Comparison of ENCODE assay signal across 8 cellular contexts in the genomic region with DNA sequence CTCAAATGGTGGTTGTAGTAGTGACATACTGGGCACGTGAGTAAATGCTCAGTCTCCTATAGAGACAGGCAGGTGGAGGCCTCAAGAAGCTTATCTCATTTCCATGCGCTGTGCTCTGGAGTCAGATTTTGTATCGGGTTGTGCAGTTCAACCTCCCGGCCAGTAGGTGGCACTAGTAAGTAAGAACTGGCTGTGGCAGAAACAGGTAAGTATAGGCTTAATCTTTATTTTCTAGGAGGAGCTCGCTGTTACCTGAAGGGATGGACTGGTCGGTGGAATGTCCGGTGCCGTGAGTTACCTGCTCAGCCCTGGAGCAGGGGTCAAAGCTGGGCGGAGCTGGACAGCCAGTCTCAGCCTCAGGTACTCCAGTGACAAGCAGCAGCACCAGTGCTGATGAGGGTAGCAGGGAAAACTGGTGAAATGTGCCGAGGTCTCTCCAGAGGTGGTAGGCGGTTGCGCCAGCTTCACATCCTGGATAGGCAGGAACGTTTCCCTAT.
A peak's percentile ranks its signal among the peaks of the same experiment; 100 is the strongest.
DNase-seq lines count a peak whose midpoint lies in the region; ATAC-seq, FAIRE-seq and TF ChIP-seq lines count a peak whose summit lies in the region.

No MANE protein-coding gene starts in this region.

- peak; percentile 88 to 91 for TF ChIP-seq CTCF in Caco-2 (IDR thresholded peaks at IDR 0.05; ENCODE audit: insufficient read depth in 1 of 2, low read depth in 1 of 2, low read length in 1 of 2, severe bottlenecking in 1 of 2, unreplicated experiment in 1 of 2)
- TF ChIP-seq CTCF in left ventricle myocardium inferior (IDR thresholded peaks at IDR 0.05; ENCODE audit: borderline replicate concordance): peak; percentile 84

- no peak overlapping the region for H2BK12ac ChIP-seq in mesenchymal stem cell (ENCODE audit: low read length in 2 of 2)

- H3K9ac ChIP-seq in mesenchymal stem cell (ENCODE audit: low read length): no peak overlapping the region

- DNase-seq in Caco-2: peak; percentile 88 to 90
- peak; percentile 1 for DNase-seq in NOMO-1 treated with dmso at 0.1 percent for 144 hours (lab: John Stamatoyannopoulos, UW; ENCODE audit: unreplicated experiment)
- DNase-seq in activated naive CD4-positive, alpha-beta T cell treated with Interleukin-2 at 50 U/mL for 16 hours: peak; percentile 33
- DNase-seq in left ventricle myocardium inferior: peak; percentile 18
- DNase-seq in small intestine: peak; percentile 81
- no peak for DNase-seq in mesenchymal stem cell

- whole genome bisulfite sequencing in small intestine, 3 donors: 12 to 27% (median 21%) methylated on average over 13 of the region's 13 CpGs
- 45% methylated on average over 13 of the region's 13 CpGs for WGBS in mesenchymal stem cell

- H3K27me3 Mint-ChIP-seq in Caco-2 (ENCODE audit: insufficient read depth, unreplicated experiment): peaks cover 3% of the 10 kb centered on the region

- H3K18ac ChIP-seq in mesenchymal stem cell (ENCODE audit: low read depth in 1 of 2, low read length in 2 of 2): no peak overlapping the region

- no peak overlapping the region for H2BK120ac ChIP-seq in mesenchymal stem cell (ENCODE audit: low read depth, low read length)

- peak overlapping the region; percentile 26 for H3K27ac Mint-ChIP-seq in Caco-2 (ENCODE audit: unreplicated experiment)

- H3K4me3 ChIP-seq in Caco-2 (ENCODE audit: low read depth, low read length) (peak overlapping the region; percentile 68), left ventricle myocardium inferior (peak overlapping the region; percentile 42), small intestine (ENCODE audit: low read depth in 1 of 2, low read length in 2 of 2) (peak overlapping the region in 1 of 2 donors; percentile 61), mesenchymal stem cell (ENCODE audit: insufficient read depth in 1 of 2, low read depth in 1 of 2, low read length in 2 of 2) (no peak overlapping the region)

- BruUV-seq in Caco-2 (replicated peaks; lab: Mats Ljungman, UMichigan): no TSS peak

- H3K4ac ChIP-seq in mesenchymal stem cell (ENCODE audit: low read depth in 1 of 2, low read length in 2 of 2): no peak overlapping the region

- no peak overlapping the region for H4K91ac ChIP-seq in mesenchymal stem cell (ENCODE audit: low read length)

- H3K79me1 ChIP-seq in mesenchymal stem cell (replicated peaks; ENCODE audit: low read length, poor library complexity, severe bottlenecking): no peaks in the 10 kb centered on the region

- H2AK5ac ChIP-seq in mesenchymal stem cell (ENCODE audit: low read length, severe bottlenecking): no peak overlapping the region

- peak overlapping the region; percentile 85 for H3K4me3 Mint-ChIP-seq in Caco-2 (ENCODE audit: unreplicated experiment)

- no peak overlapping the region for H3K14ac ChIP-seq in mesenchymal stem cell (ENCODE audit: low read length in 2 of 2)

- CTCF ChIA-PET in Caco-2 (lab: Charles Lee): interaction anchor here (0.6 to 2.3 kb wide), 33 partner anchors 10 to 727 kb away, joined by 3 to 44 read pairs (median 3); no protein-coding TSS in a partner anchor

- H3K4me1 ChIP-seq in Caco-2 (peaks cover 5% of the 10 kb centered on the region; the same call in 1 of the 2 replicates), left ventricle myocardium inferior (peaks cover 5% of the 10 kb centered on the region), small intestine (ENCODE audit: control insufficient read depth in 2 of 2, insufficient read depth in 1 of 2, low read depth in 1 of 2, low read length in 1 of 2) (no peaks in the 10 kb centered on the region), mesenchymal stem cell (ENCODE audit: control insufficient read depth, insufficient read depth, low read depth, low read length) (no peaks in the 10 kb centered on the region)

- FAIRE-seq in small intestine (lab: Jason Lieb, UNC): no peak

- no peak overlapping the region for H2BK15ac ChIP-seq in mesenchymal stem cell (ENCODE audit: low read depth, poor library complexity, severe bottlenecking)

- no peak overlapping the region for H3K4me2 ChIP-seq in mesenchymal stem cell (ENCODE audit: low read length, poor library complexity, severe bottlenecking)

- H3K23ac ChIP-seq in mesenchymal stem cell (ENCODE audit: low read length in 2 of 2): no peak overlapping the region

- H3K27ac ChIP-seq in left ventricle myocardium inferior (replicated peaks) (no peak overlapping the region), small intestine (ENCODE audit: low read depth in 1 of 2, low read length in 1 of 2) (no peak overlapping the region), mesenchymal stem cell (ENCODE audit: low read length, poor library complexity, severe bottlenecking) (no peak overlapping the region)

- intact Hi-C loops in Caco-2 (cut with micrococcal nuclease; ENCODE audit: unreplicated experiment) (loop anchor here (1.0 to 10.0 kb wide), 10 partner anchors 33 to 1340 kb away; no protein-coding TSS in a partner anchor), left ventricle myocardium inferior (cut with micrococcal nuclease) (no loop called here)

- no peak overlapping the region for H4K8ac ChIP-seq in mesenchymal stem cell (ENCODE audit: low read length)

- H3K27me3 ChIP-seq in Caco-2 (replicated peaks; ENCODE audit: control insufficient read depth, insufficient read depth, low read length) (no peaks in the 10 kb centered on the region; the same call in 1 of the 2 replicates), left ventricle myocardium inferior (ENCODE audit: low read depth) (peaks cover 13% of the 10 kb centered on the region), small intestine (ENCODE audit: control insufficient read depth in 2 of 2, insufficient read depth in 2 of 2, low read length in 2 of 2) (no peaks in the 10 kb centered on the region), mesenchymal stem cell (ENCODE audit: control insufficient read depth in 1 of 2, insufficient read depth in 1 of 2, low read length in 2 of 2) (no peaks in the 10 kb centered on the region)

- no peak overlapping the region for H2BK5ac ChIP-seq in mesenchymal stem cell (ENCODE audit: low read depth, low read length, poor library complexity, severe bottlenecking)

- H3K36me3 ChIP-seq in Caco-2 (ENCODE audit: control insufficient read depth, insufficient read depth, low read length) (peaks cover 2% of the 10 kb centered on the region; the same call in 1 of the 2 replicates), left ventricle myocardium inferior (no peaks in the 10 kb centered on the region), small intestine (ENCODE audit: control insufficient read depth in 2 of 2, insufficient read depth in 2 of 2, low read length in 2 of 2) (no peaks in the 10 kb centered on the region), mesenchymal stem cell (ENCODE audit: control insufficient read depth in 1 of 2, insufficient read depth in 2 of 2, low read depth in 1 of 2, low read length in 2 of 2) (no peaks in the 10 kb centered on the region)

- H2AFZ ChIP-seq in mesenchymal stem cell (ENCODE audit: low read depth, low read length): no peak overlapping the region

- H3K9me3 Mint-ChIP-seq in Caco-2 (ENCODE audit: unreplicated experiment): no peaks in the 10 kb centered on the region

- H3K36me3 Mint-ChIP-seq in Caco-2 (ENCODE audit: insufficient read depth, unreplicated experiment): no peaks in the 10 kb centered on the region

- H3K4me1 Mint-ChIP-seq in Caco-2 (ENCODE audit: low read depth, unreplicated experiment): peaks cover 6% of the 10 kb centered on the region

- H3K9me3 ChIP-seq in Caco-2 (no peaks in the 10 kb centered on the region), left ventricle myocardium inferior (replicated peaks) (no peaks in the 10 kb centered on the region), small intestine (ENCODE audit: control insufficient read depth, low read depth) (no peaks in the 10 kb centered on the region), mesenchymal stem cell (ENCODE audit: control insufficient read depth, low read length) (no peaks in the 10 kb centered on the region)

- ATAC-seq in GM19438 (IDR thresholded peaks at IDR 0.05; ENCODE audit: low read depth, unreplicated experiment): peak; percentile 86
- ATAC-seq in HG03439 (IDR thresholded peaks at IDR 0.05; ENCODE audit: unreplicated experiment): peak; percentile 95

- POLR2A ChIA-PET in Caco-2 (lab: Charles Lee): interaction anchor here (1.0 kb wide), 1 partner anchor 32 kb away, joined by 3 read pairs; no protein-coding TSS in a partner anchor

Comparison
In these comparisons a context has a peak if more than half of its experiments do, and no peak if none do; other contexts are left out.
1. H3K4me3 ChIP-seq: peak in Caco-2 (single experiment) and left ventricle myocardium inferior (single experiment); none in mesenchymal stem cell (0 of 2).